Comparison of ENCODE assay signal across 23 cellular contexts in the genomic region with DNA sequence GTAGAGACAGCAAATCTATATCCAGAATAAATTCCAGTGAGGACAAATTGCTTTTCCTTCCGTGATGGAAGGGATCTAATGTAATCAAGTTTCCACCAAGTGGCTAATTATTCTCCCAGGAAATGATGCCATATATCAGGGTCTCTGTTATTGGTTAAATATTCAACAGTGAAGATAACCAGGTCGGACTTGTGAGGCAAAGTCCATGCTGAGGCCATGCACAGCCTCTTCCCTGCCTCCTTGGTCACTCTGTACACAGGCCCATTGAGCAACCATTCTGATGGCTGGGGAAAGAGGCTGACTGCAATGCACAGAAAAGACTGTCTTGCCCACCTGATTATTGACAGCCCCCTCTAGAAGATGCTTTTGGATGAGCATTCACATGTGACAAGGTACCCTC.
"Had no signal": no experiment of that assay in that cellular context is flagged by ENCODE, and none has a peak within 500 bp of the region (broad histone marks: within the 10 kb centered on the region; RNA-seq: fewer than 3 reads in every experiment).

No MANE protein-coding gene starts in this region.

- H3K4me2 ChIP-seq: neural progenitor cell had no signal

- FAIRE-seq: urothelium cell line had no signal

- H3K4me3 ChIP-seq: dorsolateral prefrontal cortex, gastrocnemius medialis, heart right ventricle, mucosa of descending colon, neural progenitor cell, ovary, prostate gland, sigmoid colon, skin epidermis, suprapubic skin, thyroid gland had no signal

- H3K36me3 Mint-ChIP-seq: neural progenitor cell, type B pancreatic cell had no signal

- H3K36me3 ChIP-seq: gastrocnemius medialis, heart right ventricle, neural progenitor cell, ovary, prostate gland, sigmoid colon, suprapubic skin, thyroid gland had no signal

- H3K4me1 ChIP-seq: gastrocnemius medialis, neural progenitor cell, prostate gland, sigmoid colon, suprapubic skin had no signal

- H3K27me3 ChIP-seq: gastrocnemius medialis, ovary, sigmoid colon, suprapubic skin, thyroid gland had no signal

- H3K9me3 ChIP-seq: gastrocnemius medialis, mucosa of descending colon, ovary, prostate gland, suprapubic skin, thyroid gland had no signal

- DNase-seq: cortex of kidney; dorsolateral prefrontal cortex; effector CD8-positive, alpha-beta T cell; gastrocnemius medialis; heart right ventricle; islet precursor cell; mammary epithelial cell; mucosa of descending colon; nucleus accumbens; ovary; sigmoid colon; stimulated activated CD4-positive, alpha-beta T cell treated with anti-CD3 and anti-CD28 coated beads, Interleukin-12 subunit alpha, Interleukin-12 subunit beta, amount 100 ng/mL, for 4 hours; stimulated activated naive CD4-positive, alpha-beta T cell; thyroid gland had no signal

- H3K9ac ChIP-seq: neural progenitor cell had no signal

- H3K4me1 Mint-ChIP-seq: central memory CD8-positive, alpha-beta T cell had no signal

- H3K9me3 Mint-ChIP-seq: central memory CD8-positive, alpha-beta T cell; natural killer cell treated with Interleukin-12 subunit alpha and Interleukin-12 subunit beta and Interleukin-15 and Interleukin-18, amount 100 ng/mL, for 72 hours; neural progenitor cell had no signal

- H3K4me3 Mint-ChIP-seq: central memory CD8-positive, alpha-beta T cell; natural killer cell treated with Interleukin-12 subunit alpha and Interleukin-12 subunit beta and Interleukin-15 and Interleukin-18, amount 100 ng/mL, for 72 hours; neural progenitor cell; type B pancreatic cell had no signal

- ATAC-seq: esophagus mucosa; gastrocnemius medialis; heart right ventricle; mucosa of descending colon; natural killer cell treated with Interleukin-12 subunit alpha and Interleukin-12 subunit beta and Interleukin-15 and Interleukin-18, amount 100 ng/mL, for 72 hours had no signal

- H3K27ac Mint-ChIP-seq: natural killer cell treated with Interleukin-12 subunit alpha and Interleukin-12 subunit beta and Interleukin-15 and Interleukin-18, amount 100 ng/mL, for 72 hours; neural progenitor cell; type B pancreatic cell had no signal

- H2AFZ ChIP-seq: neural progenitor cell had no signal

- H3K27ac ChIP-seq: dorsolateral prefrontal cortex, gastrocnemius medialis, heart right ventricle, neural progenitor cell, ovary, prostate gland, sigmoid colon, skin epidermis, suprapubic skin, thyroid gland had no signal
